22 cellular contexts compared by ENCODE assay signal in the genomic region with DNA sequence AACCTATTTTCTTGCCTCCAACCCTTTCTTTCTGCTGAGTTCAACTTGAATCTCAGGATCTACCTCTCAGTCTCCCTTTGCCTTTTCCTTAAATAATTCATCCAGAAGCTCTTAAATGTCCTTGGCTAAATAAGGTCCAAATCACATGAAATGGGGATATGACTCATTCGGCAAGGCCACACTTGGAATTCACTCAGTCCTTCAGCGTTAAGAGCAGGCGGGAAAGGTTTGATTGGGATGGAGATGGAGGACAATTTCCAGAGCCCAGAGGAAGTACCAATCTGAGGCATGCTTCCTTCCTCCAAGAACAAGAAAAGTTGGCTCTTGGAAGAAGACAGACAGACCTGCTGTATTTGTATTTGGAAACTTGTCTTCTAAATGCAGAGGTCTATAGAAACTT.
"Had no signal": no experiment of that assay in that cellular context is flagged by ENCODE, and none has a peak within 500 bp of the region (broad histone marks: within the 10 kb centered on the region; RNA-seq: fewer than 3 reads in every experiment).

No MANE protein-coding gene starts in this region.

- H3K27me3 ChIP-seq: colonic mucosa, esophagus muscularis mucosa, heart right ventricle, right lobe of liver, testis, tibial nerve, upper lobe of right lung, vagina had no signal

- H3K9me3 ChIP-seq: colonic mucosa, prostate gland, testis, vagina had no signal

- H3K36me3 ChIP-seq: colonic mucosa, esophagus muscularis mucosa, heart right ventricle, prostate gland, right lobe of liver, tibial nerve, upper lobe of right lung, vagina had no signal

- ATAC-seq: heart right ventricle; right lobe of liver; stimulated activated memory B cell treated with anti-CD40 and anti-IgM and Interleukin-4, amounts not matched to agents 10 μg/mL and 1 μg/mL and 100 μg/mL, for 72 hours; stimulated activated naive CD8-positive, alpha-beta T cell treated with anti-CD3 and anti-CD28 coated beads, Interleukin-15, amount 100 ng/mL, for 72 hours; upper lobe of right lung had no signal

- H3K4me1 ChIP-seq: colonic mucosa, esophagus muscularis mucosa, parathyroid adenoma, prostate gland, right lobe of liver, testis, tibial nerve, upper lobe of right lung, vagina had no signal

- H3K4me3 ChIP-seq: colonic mucosa, esophagus muscularis mucosa, heart right ventricle, prostate gland, right lobe of liver, testis, tibial nerve, upper lobe of right lung, vagina had no signal

- H3K27ac ChIP-seq: colonic mucosa, epithelial cell of prostate, esophagus muscularis mucosa, heart right ventricle, parathyroid adenoma, prostate gland, right lobe of liver, testis, tibial nerve, upper lobe of right lung, vagina had no signal

- DNase-seq: colonic mucosa; effector CD8-positive, alpha-beta T cell; heart right ventricle; hypothalamus; kidney glomerular epithelial cell; mesendoderm; naive B cell; retina; right lobe of liver; stimulated activated CD4-positive, alpha-beta T cell treated with anti-CD3 and anti-CD28 coated beads, Interleukin-15, amount 100 ng/mL, for 24 hours; stimulated activated CD4-positive, alpha-beta T cell treated with anti-CD3 and anti-CD28 coated beads, Interleukin-1b, Interleukin-23, amount 100 ng/mL, for 48 hours; stimulated activated CD4-positive, alpha-beta T cell treated with anti-CD3 and anti-CD28 coated beads, Interleukin-4, amount 100 ng/mL, for 24 hours; stimulated activated naive CD8-positive, alpha-beta T cell treated with anti-CD3 and anti-CD28 coated beads, Interleukin-15, amount 100 ng/mL, for 72 hours; testis; upper lobe of right lung had no signal
